8 cellular contexts compared by ENCODE assay signal in the genomic region with DNA sequence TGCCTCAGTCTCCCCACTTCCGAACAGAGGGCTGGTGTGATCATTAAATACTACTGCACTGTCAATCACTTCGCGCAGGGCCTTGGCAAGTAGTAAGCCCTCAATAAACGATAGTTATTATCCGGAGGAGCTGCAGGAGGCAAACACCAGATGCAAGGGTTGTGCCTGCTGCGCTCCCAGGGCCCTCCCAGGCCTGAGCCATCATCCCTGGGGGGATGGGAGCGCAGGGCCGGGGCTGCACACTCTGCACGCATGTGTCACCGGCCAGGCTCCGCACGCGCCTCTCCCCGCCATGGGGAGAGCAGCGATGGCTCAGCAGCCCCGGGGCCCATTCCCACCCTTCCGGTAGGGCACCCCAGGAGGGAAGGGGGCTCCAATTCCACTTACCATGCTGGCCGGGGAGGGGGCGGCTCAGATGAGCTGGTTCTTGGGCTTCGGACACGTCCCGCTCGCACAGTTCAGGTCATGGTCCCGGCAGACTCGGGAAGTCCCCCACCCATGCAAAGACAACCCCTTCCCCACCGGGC. TPM values are rescaled to one million over a fixed set of nuclear protein-coding genes. Genes with fewer than 3 reads are reported as not detected.
A peak's percentile ranks its signal among the peaks of the same experiment; 100 is the strongest.
DNase-seq lines count a peak whose midpoint lies in the region; ATAC-seq, FAIRE-seq and TF ChIP-seq lines count a peak whose summit lies in the region.

No MANE protein-coding gene starts in this region.

- CTCF ChIA-PET in endothelial cell of umbilical vein (lab: Charles Lee) = interaction anchor here (1.1 kb wide), 2 partner anchors 12 to 17 kb away, joined by 3 to 4 read pairs; no protein-coding TSS in a partner anchor

- H3K4me2 ChIP-seq in endothelial cell of umbilical vein (ENCODE audit: insufficient read depth, low read length) = peak overlapping the region; percentile 94

- TF ChIP-seq POLR2A in GM10847 (IDR thresholded peaks at IDR 0.05; ENCODE audit: extremely low read depth, insufficient read length) = peak; percentile 18
- TF ChIP-seq POLR2A in endothelial cell of umbilical vein (IDR thresholded peaks at IDR 0.05; ENCODE audit: low read depth, low read length) = no peak

- H3K9me1 ChIP-seq in endothelial cell of umbilical vein (replicated peaks; ENCODE audit: control insufficient read depth, extremely low read depth, insufficient read depth, low read length) = no peaks in the 10 kb centered on the region

- ATAC-seq in HG02870 (IDR thresholded peaks at IDR 0.05; ENCODE audit: unreplicated experiment) = peak; percentile 41
- ATAC-seq in GM21367 (IDR thresholded peaks at IDR 0.05; ENCODE audit: unreplicated experiment) = no peak

- no peaks in the 10 kb centered on the region for H3K9me3 ChIP-seq in endothelial cell of umbilical vein (replicated peaks; ENCODE audit: control insufficient read depth, insufficient read depth, low read length)

- FAIRE-seq in endothelial cell of umbilical vein (lab: Jason Lieb, UNC) = peak; percentile 8

- intact Hi-C loops in endothelial cell of umbilical vein (cut with micrococcal nuclease) = loop anchor here (2.0 kb wide), 1 partner anchor 30 kb away; no protein-coding TSS in a partner anchor

- peaks cover 0 to 5% of the 10 kb centered on the region in 2 experiments for H3K36me3 ChIP-seq in endothelial cell of umbilical vein (ENCODE audit: control insufficient read depth in 2 of 2, extremely low read depth in 1 of 2, insufficient read depth in 2 of 2, low read length in 2 of 2)

- TF ChIP-seq CTCF in endothelial cell of umbilical vein (IDR thresholded peaks at IDR 0.05; ENCODE audit: extremely low read depth in 1 of 2, insufficient read depth in 1 of 2, low read depth in 1 of 2, low read length in 2 of 2) = no peak

- POLR2A ChIA-PET in endothelial cell of umbilical vein (lab: Charles Lee) = no interaction called here

- peak; percentile 8 for DNase-seq in NCI-H82 treated with DMSO at 0.1 percent for 48 hours (lab: John Stamatoyannopoulos, UW; ENCODE audit: unreplicated experiment)
- peak; percentile 65 for DNase-seq in activated T-cell treated with anti-CD3 and anti-CD28 coated beads for 24 hours (ENCODE audit: low read depth)
- peak; percentile 63 for DNase-seq in endothelial cell of umbilical vein (ENCODE audit: low read depth, low spot score)
- peak; percentile 37 for DNase-seq in midbrain (lab: John Stamatoyannopoulos, UW)
- peak; percentile 61 for DNase-seq in stimulated activated CD8-positive, alpha-beta memory T cell treated with anti-CD3 and anti-CD28 coated beads, Interleukin-4, amount 100 ng/mL, for 24 hours (ENCODE audit: low read depth)

- H3K79me2 ChIP-seq in endothelial cell of umbilical vein (ENCODE audit: control insufficient read depth, insufficient read depth, low read length) = peaks cover 51% of the 10 kb centered on the region

- no peak overlapping the region for H2AFZ ChIP-seq in endothelial cell of umbilical vein (ENCODE audit: low read depth, low read length)

- no TSS peak for BruUV-seq in endothelial cell of umbilical vein (replicated peaks; lab: Mats Ljungman, UMichigan)

- H3K27ac ChIP-seq in endothelial cell of umbilical vein (ENCODE audit: insufficient read depth, low read depth, low read length) = peak overlapping the region; percentile 64

- H3K4me3 ChIP-seq in endothelial cell of umbilical vein (replicated peaks in 1 of 3; ENCODE audit: insufficient read depth in 1 of 3, low read depth in 1 of 3, low read length in 3 of 3) = peak overlapping the region; percentile 40 to 90 (median 56)

- no peaks in the 10 kb centered on the region for H3K27me3 ChIP-seq in endothelial cell of umbilical vein (ENCODE audit: control insufficient read depth in 2 of 2, insufficient read depth in 2 of 2, low read length in 2 of 2)

- H3K4me1 ChIP-seq in endothelial cell of umbilical vein (ENCODE audit: control insufficient read depth, extremely low read depth, insufficient read depth, low read length) = peaks cover 40% of the 10 kb centered on the region

- no peaks in the 10 kb centered on the region for H4K20me1 ChIP-seq in endothelial cell of umbilical vein (replicated peaks; ENCODE audit: control insufficient read depth, extremely low read depth, insufficient read depth, low read length)

- dilution Hi-C loops in endothelial cell of umbilical vein (cut with MboI; ENCODE audit: extremely low pct_ligation_motif_present, low sequenced_read_pairs) = no loop called here

- H3K9ac ChIP-seq in endothelial cell of umbilical vein (replicated peaks; ENCODE audit: extremely low read depth, insufficient read depth, low read length) = peak overlapping the region; percentile 78

TF ChIP-seq in endothelial cell of umbilical vein, 7 proteins besides CTCF, POLR2A, EP300 and RAD21:
- peak; percentile 95 for TF ChIP-seq MYC (IDR thresholded peaks at IDR 0.05; ENCODE audit: low read depth, low read length)
- TF ChIP-seq POLR2AphosphoS5 (IDR thresholded peaks at IDR 0.05; ENCODE audit: insufficient read depth, low read depth, low read length) = peak; percentile 79
- TF ChIP-seq GATA2 (IDR thresholded peaks at IDR 0.05; ENCODE audit: insufficient read depth, insufficient read length, low read depth, low read length) = no peak
- no peak for TF ChIP-seq JUN (IDR thresholded peaks at IDR 0.05; ENCODE audit: borderline replicate concordance, insufficient read depth, insufficient read length, low read depth)
- TF ChIP-seq, protein P1, sequence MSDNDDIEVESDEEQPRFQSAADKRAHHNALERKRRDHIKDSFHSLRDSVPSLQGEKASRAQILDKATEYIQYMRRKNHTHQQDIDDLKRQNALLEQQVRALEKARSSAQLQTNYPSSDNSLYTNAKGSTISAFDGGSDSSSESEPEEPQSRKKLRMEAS (IDR thresholded peaks at IDR 0.05; ENCODE audit: insufficient read depth, insufficient read length) = peak; percentile 77

RNA-seq across cellular contexts. Expression of a gene that starts 0.7 kb away (rescaled TPM):
- 154 and 170 TPM in 2 replicates for total RNA-seq in endothelial cell of umbilical vein
- polyA plus RNA-seq in endothelial cell of umbilical vein = 272 and 328 TPM in 2 replicates
- 182 and 201 TPM in 2 replicates for polyA plus RNA-seq in endothelial cell of umbilical vein (2011; cell fraction: cytosol; rRNA removed)
- polyA plus RNA-seq in endothelial cell of umbilical vein (2011; cell fraction: nucleus; rRNA removed) = 345 and 383 TPM in 2 replicates
- polyA plus RNA-seq in endothelial cell of umbilical vein (2012) = 117 and 121 TPM in 2 replicates
- 313 and 346 TPM in 2 replicates for polyA minus RNA-seq in endothelial cell of umbilical vein
- 215 TPM for polyA minus RNA-seq in endothelial cell of umbilical vein (2011; cell fraction: cytosol; rRNA and poly(A)+ RNA removed)
- polyA minus RNA-seq in endothelial cell of umbilical vein (2011; cell fraction: nucleus; rRNA and poly(A)+ RNA removed) = 300 and 415 TPM in 2 replicates

Comparison
In these comparisons a context has a peak if more than half of its experiments do, and no peak if none do; other contexts are left out.
1. DNase-seq: peak in every context shown above with its lines; median percentile 65 in activated T-cell treated with anti-CD3 and anti-CD28 coated beads for 24 hours; 63 in endothelial cell of umbilical vein; 61 in stimulated activated CD8-positive, alpha-beta memory T cell treated with anti-CD3 and anti-CD28 coated beads, Interleukin-4, amount 100 ng/mL, for 24 hours; 37 in midbrain; 8 in NCI-H82 treated with DMSO at 0.1 percent for 48 hours.